In the genomic region with DNA sequence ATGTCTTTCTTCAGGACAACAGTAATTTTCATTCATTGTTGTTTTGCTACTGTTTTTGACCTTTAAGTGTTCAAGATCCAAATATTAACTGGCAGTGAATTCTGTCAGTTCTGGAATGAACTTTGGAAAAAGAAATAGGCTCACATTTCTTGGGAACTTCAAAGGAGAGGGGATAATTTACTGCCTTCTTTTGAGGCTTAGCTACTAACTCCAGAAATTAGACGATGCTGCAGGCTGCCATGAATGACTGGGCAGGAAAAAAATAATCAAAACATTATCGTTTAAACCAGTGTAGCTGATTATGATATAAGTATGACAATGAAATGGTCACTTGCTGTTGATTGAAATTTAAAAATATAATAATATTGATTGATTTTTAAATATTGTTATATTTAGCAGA, we compare ENCODE assay signal across 20 cellular contexts.
"Had no signal": no experiment of that assay in that cellular context is flagged by ENCODE, and none has a peak within 500 bp of the region (broad histone marks: within the 10 kb centered on the region; RNA-seq: fewer than 3 reads in every experiment).

No MANE protein-coding gene starts in this region.

- H3K4me3 Mint-ChIP-seq: naive thymus-derived CD4-positive, alpha-beta T cell; stimulated activated naive B cell treated with anti-CD40 and anti-IgM and Interleukin-4, amounts not matched to agents 10 μg/mL and 1 μg/mL and 100 μg/mL, for 72 hours; stimulated activated naive CD8-positive, alpha-beta T cell treated with anti-CD3 and anti-CD28 coated beads, Interleukin-15, amount 100 ng/mL, for 72 hours had no signal

- H3K27me3 Mint-ChIP-seq: naive thymus-derived CD4-positive, alpha-beta T cell; stimulated activated naive B cell treated with anti-CD40 and anti-IgM and Interleukin-4, amounts not matched to agents 10 μg/mL and 1 μg/mL and 100 μg/mL, for 72 hours; stimulated activated naive CD8-positive, alpha-beta T cell treated with anti-CD3 and anti-CD28 coated beads, Interleukin-15, amount 100 ng/mL, for 72 hours had no signal

- H3K27me3 ChIP-seq: gastrocnemius medialis, heart right ventricle, neutrophil, testis, tibial nerve, upper lobe of right lung had no signal

- H3K36me3 Mint-ChIP-seq: naive thymus-derived CD4-positive, alpha-beta T cell; stimulated activated naive B cell treated with anti-CD40 and anti-IgM and Interleukin-4, amounts not matched to agents 10 μg/mL and 1 μg/mL and 100 μg/mL, for 72 hours had no signal

- ATAC-seq: gastrocnemius medialis; heart right ventricle; lower lobe of right lung; naive thymus-derived CD4-positive, alpha-beta T cell; sciatic nerve; stimulated activated naive B cell treated with anti-CD40 and anti-IgM and Interleukin-4, amounts not matched to agents 10 μg/mL and 1 μg/mL and 100 μg/mL, for 72 hours; stimulated activated naive CD8-positive, alpha-beta T cell treated with anti-CD3 and anti-CD28 coated beads, Interleukin-15, amount 100 ng/mL, for 72 hours; upper lobe of right lung had no signal

- FAIRE-seq: islet of Langerhans had no signal

- H3K4me1 Mint-ChIP-seq: naive thymus-derived CD4-positive, alpha-beta T cell; stimulated activated naive B cell treated with anti-CD40 and anti-IgM and Interleukin-4, amounts not matched to agents 10 μg/mL and 1 μg/mL and 100 μg/mL, for 72 hours; stimulated activated naive CD8-positive, alpha-beta T cell treated with anti-CD3 and anti-CD28 coated beads, Interleukin-15, amount 100 ng/mL, for 72 hours had no signal

- H3K27ac Mint-ChIP-seq: naive thymus-derived CD4-positive, alpha-beta T cell; stimulated activated naive B cell treated with anti-CD40 and anti-IgM and Interleukin-4, amounts not matched to agents 10 μg/mL and 1 μg/mL and 100 μg/mL, for 72 hours; stimulated activated naive CD8-positive, alpha-beta T cell treated with anti-CD3 and anti-CD28 coated beads, Interleukin-15, amount 100 ng/mL, for 72 hours had no signal

- DNase-seq: effector CD4-positive, alpha-beta T cell; gastrocnemius medialis; heart right ventricle; hypothalamus; left ventricle myocardium inferior; lower lobe of right lung; mesenchymal stem cell; naive thymus-derived CD4-positive, alpha-beta T cell; posterior cingulate gyrus; stimulated activated CD4-positive, alpha-beta T cell treated with anti-CD3 and anti-CD28 coated beads, Interleukin-2, amount 100 ng/mL, for 24 hours; stimulated activated CD4-positive, alpha-beta T cell treated with anti-CD3 and anti-CD28 coated beads, Interleukin-4, amount 100 ng/mL, for 4 hours; stimulated activated naive B cell treated with anti-CD40 and anti-IgM and Interleukin-4, amounts not matched to agents 10 μg/mL and 1 μg/mL and 100 μg/mL, for 72 hours; stimulated activated naive CD8-positive, alpha-beta T cell treated with anti-CD3 and anti-CD28 coated beads, Interleukin-15, amount 100 ng/mL, for 72 hours; testis; upper lobe of right lung had no signal

- H3K9me3 Mint-ChIP-seq: stimulated activated naive CD8-positive, alpha-beta T cell treated with anti-CD3 and anti-CD28 coated beads, Interleukin-15, amount 100 ng/mL, for 72 hours had no signal

- H3K4me3 ChIP-seq: coronary artery, gastrocnemius medialis, heart right ventricle, left ventricle myocardium inferior, lower lobe of right lung, testis, tibial nerve, upper lobe of right lung had no signal

- H3K9me3 ChIP-seq: gastrocnemius medialis, heart right ventricle, left ventricle myocardium inferior, lower lobe of right lung, neutrophil, testis, tibial nerve, upper lobe of right lung had no signal

- H3K36me3 ChIP-seq: gastrocnemius medialis, heart right ventricle, left ventricle myocardium inferior, lower lobe of right lung, neutrophil, tibial nerve, upper lobe of right lung had no signal

- H3K4me1 ChIP-seq: gastrocnemius medialis, heart right ventricle, left ventricle myocardium inferior, lower lobe of right lung, testis, upper lobe of right lung had no signal

- H3K27ac ChIP-seq: coronary artery, gastrocnemius medialis, heart right ventricle, left ventricle myocardium inferior, lower lobe of right lung, neutrophil, testis, tibial nerve, upper lobe of right lung had no signal
